Comparison of ENCODE assay signal across 8 cellular contexts in the genomic region with DNA sequence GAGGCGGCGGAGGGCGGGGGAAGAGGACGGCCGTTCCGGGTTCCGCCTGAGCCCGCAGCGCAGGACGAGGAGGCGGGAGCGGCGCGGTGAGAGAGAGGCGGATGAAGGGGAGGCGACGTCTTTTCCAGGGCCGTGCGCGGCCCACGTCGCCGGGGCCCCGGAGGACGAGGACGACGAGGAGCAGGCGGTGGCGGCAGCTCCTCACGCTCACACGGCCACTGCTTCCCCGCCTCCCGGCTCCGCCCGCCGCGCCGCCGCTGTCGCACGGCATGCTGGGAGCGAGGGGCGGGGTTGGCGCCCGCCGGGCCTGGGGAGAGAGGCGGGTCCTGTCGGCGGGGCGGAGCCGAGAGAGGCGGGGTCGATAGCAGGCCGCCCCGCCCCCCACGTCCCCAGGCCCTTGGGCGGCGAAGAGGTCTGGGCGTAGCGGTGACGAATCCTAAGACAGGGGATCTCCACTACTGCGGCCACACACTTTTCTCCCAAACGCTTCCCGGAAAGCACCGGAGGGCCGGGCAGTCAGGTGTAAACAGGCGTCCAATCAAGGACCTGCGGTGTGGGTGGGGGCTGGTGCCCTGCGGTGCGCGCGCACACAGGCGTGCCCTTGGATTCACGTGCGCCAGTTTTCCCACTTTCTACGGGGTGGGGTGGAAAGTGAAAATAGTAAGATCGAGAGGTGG. TPM values are rescaled to one million over a fixed set of nuclear protein-coding genes. Genes with fewer than 3 reads are reported as not detected.
DNase-seq lines count a peak whose midpoint lies in the region; ATAC-seq and TF ChIP-seq lines count a peak whose summit lies in the region.
"Not testable (repeated sequence)": the region's sequence is repeated elsewhere in the genome, so short reads cannot be mapped to it uniquely, and the experiment has no call there.

Gene SMG1, minus strand, starts transcription at position 220 of the 677 bp plus-strand sequence. CDS start 367 bp downstream, outside the sequence.

- DNase-seq in NCI-H146 treated with DMSO at 0.1 percent for 48 hours (lab: John Stamatoyannopoulos, UW; ENCODE audit: unreplicated experiment), result peak; percentile 89
- DNase-seq in amniotic epithelial cell (ENCODE audit: low read depth), result peak; percentile 85
- DNase-seq in heart right ventricle, result peak; percentile 90 to 94
- DNase-seq in posterior cingulate gyrus, result peak; percentile 83 to 99 (median 88)
- DNase-seq in type B pancreatic cell (ENCODE audit: extremely low spot score, unreplicated experiment), result peak; percentile 95

- peak within 1 kb of the TSS; percentile 61 to 95 (median 81) for H3K4me3 ChIP-seq in heart right ventricle

- H3K27me3 ChIP-seq in heart right ventricle, result not testable (repeated sequence)

- peak within 1 kb of the TSS; percentile 97 for H3K27ac Mint-ChIP-seq in type B pancreatic cell

- TF ChIP-seq POLR2A in GM15510 (IDR thresholded peaks at IDR 0.05; ENCODE audit: borderline replicate concordance, extremely low read depth, insufficient read length), result peak; percentile 73

- H3K36me3 Mint-ChIP-seq in type B pancreatic cell, result not testable (repeated sequence)

- intact Hi-C loops in T-helper 1 cell treated with Interleukin-12 subunit alpha and Interleukin-12 subunit beta and Interleukin-4 antibody, amounts not matched to agents 30 ng/mL and 1 ng/mL, for 36 hours (cut with micrococcal nuclease), result loop anchor here (1.0 to 10.0 kb wide), 9 partner anchors 20 to 1912 kb away; partner anchors contain the start of genes ARL6IP1, CCP110, COQ7 and RPS15A
- intact Hi-C loops in heart right ventricle (cut with DNase I), result not testable (repeated sequence)
- intact Hi-C loops in posterior cingulate gyrus (cut with DNase I), result loop anchor here (1.0 kb wide), 1 partner anchor 125 kb away; the partner anchor contains the start of gene ARL6IP1

- not testable (repeated sequence) for H3K27me3 Mint-ChIP-seq in type B pancreatic cell

- WGBS in heart right ventricle, 2 donors, result 0% methylated on average over 25 to 77 of the region's 77 CpGs

- not testable (repeated sequence) for H3K9me3 Mint-ChIP-seq in type B pancreatic cell

- not testable (repeated sequence) for H3K9me3 ChIP-seq in heart right ventricle

- peaks cover 0 to 42% (median 9%) of the 10 kb centered on the region in 9 donors for H3K4me1 ChIP-seq in heart right ventricle

- TF ChIP-seq CTCF in heart right ventricle (IDR thresholded peaks at IDR 0.05); type B pancreatic cell (conservative IDR thresholded peaks at IDR 0.05): not testable (repeated sequence)

- not testable (repeated sequence) for H3K36me3 ChIP-seq in heart right ventricle

- peak within 1 kb of the TSS; percentile 76 to 98 (median 93) for H3K27ac ChIP-seq in heart right ventricle

- H3K4me1 Mint-ChIP-seq in type B pancreatic cell (ENCODE audit: unreplicated experiment), result not testable (repeated sequence)

- H3K4me3 Mint-ChIP-seq in type B pancreatic cell, result peak within 1 kb of the TSS; percentile 94

- ATAC-seq in HG02884 (IDR thresholded peaks at IDR 0.05; ENCODE audit: unreplicated experiment) (peak; percentile 78), heart right ventricle (peak; percentile 96 to 98 (median 98))

RNA-seq across cellular contexts. Expression of gene SMG1, which starts in this region (rescaled TPM):
- total RNA-seq in T-helper 1 cell treated with Interleukin-12 subunit alpha and Interleukin-12 subunit beta and Interleukin-4 antibody, amounts not matched to agents 30 ng/mL and 1 ng/mL, for 36 hours, result 162 and 186 TPM in 2 replicates
- total RNA-seq in heart right ventricle (10 to 100 TPM; 35.5 to 58.2 (median 51.9) TPM), type B pancreatic cell (ENCODE audit: low replicate concordance) (77.0 and 80.5 TPM in 2 replicates)
- polyA plus RNA-seq in heart right ventricle, result 10 to 100 TPM; 11.7 to 23.2 TPM

Comparison
In these comparisons a context has a peak if more than half of its experiments do, and no peak if none do; other contexts are left out.
1. Peak in every context shown above with its lines: DNase-seq, ATAC-seq, H3K4me3 ChIP-seq and H3K27ac ChIP-seq.